Comparison of ENCODE assay signal across 19 cellular contexts in the genomic region with DNA sequence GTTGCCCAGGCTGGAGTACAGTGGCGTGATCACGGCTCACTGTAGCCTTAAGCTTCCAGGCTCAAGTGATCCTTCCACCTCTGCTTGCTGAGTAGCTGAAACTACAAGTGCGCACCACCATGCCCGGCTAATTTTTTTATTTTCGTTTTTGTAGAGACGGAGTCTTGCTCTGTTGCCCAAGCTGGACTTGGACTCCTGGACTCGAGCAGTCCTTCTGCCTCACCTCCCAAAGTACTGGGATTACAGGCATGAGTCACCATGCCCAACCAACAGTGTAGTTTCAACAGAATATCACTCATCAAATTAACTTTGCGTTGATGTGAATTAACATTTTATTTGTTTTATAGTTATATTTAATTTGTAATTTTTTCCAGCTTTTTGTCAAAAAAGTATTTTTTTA.
"Had no signal": no experiment of that assay in that cellular context is flagged by ENCODE, and none has a peak within 500 bp of the region (broad histone marks: within the 10 kb centered on the region; RNA-seq: fewer than 3 reads in every experiment).

No MANE protein-coding gene starts in this region.

- DNase-seq: activated CD4-positive, alpha-beta T cell treated with anti-CD3 and anti-CD28 coated beads for 48 hours; activated CD4-positive, alpha-beta T cell treated with anti-CD3 and anti-CD28 coated beads, Interleukin-2, amount 50 U/mL, for 4 hours; activated CD4-positive, CD25-positive, alpha-beta regulatory T cell treated with anti-CD3 and anti-CD28 coated beads, Interleukin-2, amount 50 U/mL, for 72 hours; activated CD8-positive, alpha-beta memory T cell treated with anti-CD3 and anti-CD28 coated beads, Interleukin-2, amount 10 ng/mL, durations not matched to agents 7 days and 5 days; activated CD8-positive, alpha-beta T cell treated with anti-CD3 and anti-CD28 coated beads, Interleukin-2, amount 10 ng/mL, durations not matched to agents 7 days and 5 days; activated effector memory CD4-positive, alpha-beta T cell treated with anti-CD3 and anti-CD28 coated beads, Interleukin-2, amount 50 U/mL, for 16 hours; activated naive CD4-positive, alpha-beta T cell treated with Interleukin-2 at 50 U/mL for 16 hours; activated naive CD8-positive, alpha-beta T cell treated with anti-CD3 and anti-CD28 coated beads, Interleukin-2, amount 50 U/mL, for 24 hours; activated T-cell treated with anti-CD3 and anti-CD28 coated beads, Interleukin-2, amount 50 U/mL, for 24 hours; amygdala; NCI-H1105 treated with DMSO at 0.1 percent for 48 hours; NCI-H1436 treated with DMSO at 0.1 percent for 48 hours; NCI-H187; NCI-H2081; NCI-H446; NCI-H524; SHP77 treated with DMSO at 0.1 percent for 48 hours had no signal

- H3K27ac ChIP-seq: cardiac muscle cell had no signal

- H3K27me3 ChIP-seq: cardiac muscle cell had no signal

- H3K4me3 ChIP-seq: cardiac muscle cell had no signal

- FAIRE-seq: astrocyte had no signal

- H3K36me3 ChIP-seq: cardiac muscle cell had no signal
